ENCODE assay signal across 24 cellular contexts in the genomic region with DNA sequence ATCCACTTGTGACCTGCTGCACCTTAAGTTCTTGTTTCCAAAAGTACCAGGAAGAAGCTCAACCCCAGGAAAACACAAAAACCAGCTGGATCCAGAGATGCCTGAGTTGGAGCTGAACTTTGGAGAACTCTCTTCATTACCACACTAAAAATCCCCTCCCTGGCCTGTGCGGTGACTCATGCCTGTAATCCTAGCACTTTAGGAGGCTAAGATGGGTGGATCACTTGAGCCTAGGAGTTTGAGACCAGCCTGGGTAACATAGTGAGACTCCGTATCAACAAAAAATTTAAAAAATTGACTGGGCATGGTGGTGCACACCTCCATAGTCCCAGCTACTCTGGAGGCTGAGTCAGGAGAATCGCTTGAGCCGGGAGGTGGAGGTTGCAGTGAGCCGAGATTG. TPM values are rescaled to one million over a fixed set of nuclear protein-coding genes. Genes with fewer than 3 reads are reported as not detected.
DNase-seq lines count a peak whose midpoint lies in the region; ATAC-seq and TF ChIP-seq lines count a peak whose summit lies in the region.
"Had no signal": no experiment of that assay in that cellular context is flagged by ENCODE, and none has a peak within 500 bp of the region (broad histone marks: within the 10 kb centered on the region; RNA-seq: fewer than 3 reads in every experiment).

No MANE protein-coding gene starts in this region.

- TF ChIP-seq CTCF in Panc1 (IDR thresholded peaks at IDR 0.05) (no peak), epithelial cell of esophagus (IDR thresholded peaks at IDR 0.05; ENCODE audit: insufficient read depth, low read depth, low read length, missing control alignments) (no peak), neural progenitor cell (IDR thresholded peaks at IDR 0.05) (no peak), adrenal gland (IDR thresholded peaks at IDR 0.05) (no peak)

- BruUV-seq in Panc1 (replicated peaks; lab: Mats Ljungman, UMichigan): no TSS peak

- peak overlapping the region; percentile 81 for H3K27ac Mint-ChIP-seq in neural progenitor cell
- H3K27ac Mint-ChIP-seq: activated naive CD4-positive, alpha-beta T cell treated with anti-CD3 and anti-CD28 coated beads for 36 hours; natural killer cell had no signal

- peaks cover 13% of the 10 kb centered on the region for H3K27me3 Mint-ChIP-seq in neural progenitor cell (ENCODE audit: insufficient read depth, low read depth)

- 0 out of 2 replicates have a peak, but pooled peaks have one; percentile 30 for ATAC-seq in Panc1
- ATAC-seq in HG03520 (IDR thresholded peaks at IDR 0.05; ENCODE audit: unreplicated experiment): no peak
- ATAC-seq: lower lobe of right lung, natural killer cell had no signal

- peak; percentile 41 for DNase-seq in H4 (ENCODE audit: low spot score)
- DNase-seq in Panc1 (ENCODE audit: low read depth, low spot score): no peak
- peak; percentile 4 for DNase-seq in epithelial cell of esophagus (ENCODE audit: low read depth)
- DNase-seq in neural progenitor cell (ENCODE audit: low spot score): no peak
- no peak for DNase-seq in adrenal gland
- no peak for DNase-seq in NCI-H2081 (lab: John Stamatoyannopoulos, UW)
- DNase-seq in COLO668 (lab: John Stamatoyannopoulos, UW; ENCODE audit: unreplicated experiment): no peak
- DNase-seq: activated CD4-positive, alpha-beta T cell treated with anti-CD3 and anti-CD28 coated beads, Interleukin-2, amount 50 U/mL, for 4 hours; activated naive CD4-positive, alpha-beta T cell treated with anti-CD3 and anti-CD28 coated beads for 36 hours; activated T-cell treated with anti-CD3 and anti-CD28 coated beads for 4 hours; DMS79 treated with DMSO at 0.1 percent for 48 hours; H7; lower lobe of right lung; natural killer cell; NCI-H1105; NCI-H2171; NCI-H82; stimulated activated CD4-positive, alpha-beta T cell treated with anti-CD3 and anti-CD28 coated beads, Interleukin-4, amount 100 ng/mL, for 24 hours had no signal

- no peak overlapping the region for H3K27ac ChIP-seq in Panc1 (ENCODE audit: low read length)
- no peak overlapping the region for H3K27ac ChIP-seq in neural progenitor cell
- no peak overlapping the region for H3K27ac ChIP-seq in adrenal gland
- H3K27ac ChIP-seq: coronary artery, HL-60, lower lobe of right lung, skin epidermis, vagina had no signal

- no peaks in the 10 kb centered on the region for H4K20me1 ChIP-seq in neural progenitor cell (ENCODE audit: low read depth)

- no peaks in the 10 kb centered on the region for H3F3A ChIP-seq in neural progenitor cell (ENCODE audit: low read depth)

- H3K36me3 Mint-ChIP-seq in neural progenitor cell: peaks cover 5% of the 10 kb centered on the region
- H3K36me3 Mint-ChIP-seq: natural killer cell had no signal

- POLR2A ChIA-PET in Panc1 (lab: Charles Lee): interaction anchor here (0.6 kb wide), 1 partner anchor 126 kb away, joined by 3 read pairs; no protein-coding TSS in a partner anchor

- H3K4me1 ChIP-seq in Panc1 (ENCODE audit: control insufficient read depth, insufficient read depth, low read length) (no peaks in the 10 kb centered on the region; the same call in 1 of the 2 replicates), neural progenitor cell (no peaks in the 10 kb centered on the region), adrenal gland (replicated peaks in 1 of 2) (peaks cover 0 to 3% of the 10 kb centered on the region in 2 donors)
- H3K4me1 ChIP-seq: lower lobe of right lung had no signal

- 92 to 99% (median 95%) methylated on average over 5 of the region's 5 CpGs for WGBS in adrenal gland, 4 donors

- H3K4me2 ChIP-seq in neural progenitor cell: no peak overlapping the region

- no peak overlapping the region for H3K9ac ChIP-seq in neural progenitor cell

- intact Hi-C loops in Panc1 (cut with micrococcal nuclease; ENCODE audit: unreplicated experiment) (no loop called here), adrenal gland (cut with DNase I) (loop anchor here in 1 of 2 donors (10.0 kb wide), 1 partner anchor 88 kb away; no protein-coding TSS in a partner anchor)

- H3K4me3 Mint-ChIP-seq in neural progenitor cell: no peak overlapping the region
- H3K4me3 Mint-ChIP-seq: activated naive CD4-positive, alpha-beta T cell treated with anti-CD3 and anti-CD28 coated beads for 36 hours; natural killer cell had no signal

- no peaks in the 10 kb centered on the region for H3K27me3 ChIP-seq in Panc1 (ENCODE audit: control insufficient read depth, insufficient read depth, low read length)
- H3K27me3 ChIP-seq in neural progenitor cell: peaks cover 4% of the 10 kb centered on the region
- H3K27me3 ChIP-seq in adrenal gland: no peaks in the 10 kb centered on the region
- H3K27me3 ChIP-seq: vagina had no signal

- H3K9me3 ChIP-seq in Panc1 (ENCODE audit: control insufficient read depth, insufficient read depth, low read depth, low read length) (no peaks in the 10 kb centered on the region), neural progenitor cell (ENCODE audit: low read depth) (no peaks in the 10 kb centered on the region), adrenal gland (replicated peaks in 1 of 3) (no peaks in the 10 kb centered on the region)
- H3K9me3 ChIP-seq: lower lobe of right lung, vagina had no signal

- CTCF ChIA-PET in Panc1 (lab: Charles Lee): no interaction called here

- TF ChIP-seq POLR2A in adrenal gland (IDR thresholded peaks at IDR 0.05): no peak

- no peak overlapping the region for H3K4me3 ChIP-seq in Panc1 (ENCODE audit: low read depth in 2 of 2, low read length in 2 of 2)
- H3K4me3 ChIP-seq in epithelial cell of esophagus (ENCODE audit: low read length): no peak overlapping the region
- H3K4me3 ChIP-seq in neural progenitor cell: no peak overlapping the region
- no peak overlapping the region for H3K4me3 ChIP-seq in adrenal gland
- H3K4me3 ChIP-seq: coronary artery, lower lobe of right lung, skin epidermis, vagina had no signal

- H2AFZ ChIP-seq in neural progenitor cell (replicated peaks): no peak overlapping the region

- in situ Hi-C loops in Panc1 (cut with HindIII; ENCODE audit: low pct_unique_long_range_greater_than_20kb, low sequenced_read_pairs): no loop called here

- no peaks in the 10 kb centered on the region for H3K36me3 ChIP-seq in Panc1 (ENCODE audit: control insufficient read depth, insufficient read depth, low read length)
- H3K36me3 ChIP-seq in neural progenitor cell: no peaks in the 10 kb centered on the region
- no peaks in the 10 kb centered on the region for H3K36me3 ChIP-seq in adrenal gland (replicated peaks in 1 of 2)
- H3K36me3 ChIP-seq: lower lobe of right lung, vagina had no signal

- no peaks in the 10 kb centered on the region for H3K9me3 Mint-ChIP-seq in neural progenitor cell
- H3K9me3 Mint-ChIP-seq: activated naive CD4-positive, alpha-beta T cell treated with anti-CD3 and anti-CD28 coated beads for 36 hours; natural killer cell had no signal

- H3K4me1 Mint-ChIP-seq in neural progenitor cell: peaks cover 48% of the 10 kb centered on the region
- H3K4me1 Mint-ChIP-seq: natural killer cell had no signal

- H3K79me2 ChIP-seq in neural progenitor cell (ENCODE audit: low read depth): no peaks in the 10 kb centered on the region

RNA-seq across cellular contexts. Expression of a gene that starts 6.2 kb away (rescaled TPM):
- total RNA-seq in H4 (2014; rRNA removed; shearing (Covaris generic)): 0.08 TPM in 1 of 2 replicates, not detected in the other
- total RNA-seq in Panc1 (2021; ENCODE audit: unreplicated experiment): 0.21 TPM
- polyA plus RNA-seq in Panc1 (2012; ENCODE audit: insufficient read length): 0.62 TPM
- total RNA-seq in neural progenitor cell (ENCODE audit: low replicate concordance): 0.19 TPM in 1 of 2 replicates, not detected in the other
- 1 to 10 TPM in 1 of 8 donors, under 1 TPM in 4, not detected in 3; 0.21 to 2.6 (median 0.40) TPM for total RNA-seq in adrenal gland
- polyA plus RNA-seq in adrenal gland: 1 to 10 TPM in 1 of 3 donors, under 1 TPM in 1, not detected in 1; 0.72 to 1.5 TPM
- total RNA-seq: activated naive CD4-positive, alpha-beta T cell treated with anti-CD3 and anti-CD28 coated beads for 36 hours; natural killer cell had no signal

RNA-seq across cellular contexts. Expression of a gene that starts 35.2 kb away (rescaled TPM):
- total RNA-seq in H4 (2014; rRNA removed; shearing (Covaris generic)): not detected in 2 replicates
- not detected for total RNA-seq in Panc1 (2021; ENCODE audit: unreplicated experiment)
- polyA plus RNA-seq in Panc1 (2012; ENCODE audit: insufficient read length): not detected
- not detected in 2 replicates for total RNA-seq in neural progenitor cell (ENCODE audit: low replicate concordance)
- total RNA-seq in adrenal gland: not detected
- not detected for polyA plus RNA-seq in adrenal gland
- total RNA-seq: activated naive CD4-positive, alpha-beta T cell treated with anti-CD3 and anti-CD28 coated beads for 36 hours; H7; lower lobe of right lung; natural killer cell; posterior vena cava; vagina had no signal

Comparison
In these comparisons a context has a peak if more than half of its experiments do, and no peak if none do; other contexts are left out.
1. DNase-seq: peak in H4 (single experiment) and epithelial cell of esophagus (single experiment); none in Panc1 (single experiment), neural progenitor cell (single experiment), adrenal gland (0 of 7), NCI-H2081 (0 of 2) and COLO668 (single experiment).